1 cellular context compared by ENCODE assay signal in the genomic region with DNA sequence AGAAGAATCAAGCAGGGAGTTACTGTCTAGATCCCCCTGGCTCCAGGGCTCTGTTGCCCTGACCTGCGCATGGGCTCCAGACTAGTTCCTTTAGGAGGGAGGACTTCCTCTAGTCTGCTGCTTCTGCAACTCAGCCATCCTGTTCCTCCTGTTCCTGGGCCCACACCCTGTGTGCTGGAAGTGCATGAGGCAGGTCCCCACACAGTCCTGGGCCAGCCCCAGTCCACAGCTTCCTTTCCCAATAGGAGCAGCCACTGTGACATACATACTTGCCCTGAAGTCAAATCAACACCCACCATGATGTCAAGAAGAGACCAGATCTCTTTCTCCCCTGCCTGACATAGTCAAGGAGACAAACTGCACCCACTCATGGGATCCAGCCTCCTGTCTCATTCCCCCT.
TF ChIP-seq lines count a peak whose summit lies in the region.

No MANE protein-coding gene starts in this region.

TF ChIP-seq in SK-N-SH, 30 proteins besides CTCF, POLR2A, EP300 and RAD21 (continued from another document):
- TF ChIP-seq, protein P1, sequence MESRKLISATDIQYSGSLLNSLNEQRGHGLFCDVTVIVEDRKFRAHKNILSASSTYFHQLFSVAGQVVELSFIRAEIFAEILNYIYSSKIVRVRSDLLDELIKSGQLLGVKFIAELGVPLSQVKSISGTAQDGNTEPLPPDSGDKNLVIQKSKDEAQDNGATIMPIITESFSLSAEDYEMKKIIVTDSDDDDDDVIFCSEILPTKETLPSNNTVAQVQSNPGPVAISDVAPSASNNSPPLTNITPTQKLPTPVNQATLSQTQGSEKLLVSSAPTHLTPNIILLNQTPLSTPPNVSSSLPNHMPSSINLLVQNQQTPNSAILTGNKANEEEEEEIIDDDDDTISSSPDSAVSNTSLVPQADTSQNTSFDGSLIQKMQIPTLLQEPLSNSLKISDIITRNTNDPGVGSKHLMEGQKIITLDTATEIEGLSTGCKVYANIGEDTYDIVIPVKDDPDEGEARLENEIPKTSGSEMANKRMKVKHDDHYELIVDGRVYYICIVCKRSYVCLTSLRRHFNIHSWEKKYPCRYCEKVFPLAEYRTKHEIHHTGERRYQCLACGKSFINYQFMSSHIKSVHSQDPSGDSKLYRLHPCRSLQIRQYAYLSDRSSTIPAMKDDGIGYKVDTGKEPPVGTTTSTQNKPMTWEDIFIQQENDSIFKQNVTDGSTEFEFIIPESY (IDR thresholded peaks at IDR 0.05; ENCODE audit: borderline replicate concordance, low read depth): no peak
- no peak for TF ChIP-seq POLR2AphosphoS5 (IDR thresholded peaks at IDR 0.05; ENCODE audit: low read depth, low read length)
- no peak for TF ChIP-seq CHD2 (IDR thresholded peaks at IDR 0.05; ENCODE audit: low read length, partially characterized antibody)
- TF ChIP-seq RCOR1 (IDR thresholded peaks at IDR 0.05; ENCODE audit: low read length): no peak
- no peak for TF ChIP-seq MXI1 (IDR thresholded peaks at IDR 0.05; ENCODE audit: low read depth, low read length)
- TF ChIP-seq NFIC (IDR thresholded peaks at IDR 0.05; ENCODE audit: borderline replicate concordance): no peak
- TF ChIP-seq, protein P2, sequence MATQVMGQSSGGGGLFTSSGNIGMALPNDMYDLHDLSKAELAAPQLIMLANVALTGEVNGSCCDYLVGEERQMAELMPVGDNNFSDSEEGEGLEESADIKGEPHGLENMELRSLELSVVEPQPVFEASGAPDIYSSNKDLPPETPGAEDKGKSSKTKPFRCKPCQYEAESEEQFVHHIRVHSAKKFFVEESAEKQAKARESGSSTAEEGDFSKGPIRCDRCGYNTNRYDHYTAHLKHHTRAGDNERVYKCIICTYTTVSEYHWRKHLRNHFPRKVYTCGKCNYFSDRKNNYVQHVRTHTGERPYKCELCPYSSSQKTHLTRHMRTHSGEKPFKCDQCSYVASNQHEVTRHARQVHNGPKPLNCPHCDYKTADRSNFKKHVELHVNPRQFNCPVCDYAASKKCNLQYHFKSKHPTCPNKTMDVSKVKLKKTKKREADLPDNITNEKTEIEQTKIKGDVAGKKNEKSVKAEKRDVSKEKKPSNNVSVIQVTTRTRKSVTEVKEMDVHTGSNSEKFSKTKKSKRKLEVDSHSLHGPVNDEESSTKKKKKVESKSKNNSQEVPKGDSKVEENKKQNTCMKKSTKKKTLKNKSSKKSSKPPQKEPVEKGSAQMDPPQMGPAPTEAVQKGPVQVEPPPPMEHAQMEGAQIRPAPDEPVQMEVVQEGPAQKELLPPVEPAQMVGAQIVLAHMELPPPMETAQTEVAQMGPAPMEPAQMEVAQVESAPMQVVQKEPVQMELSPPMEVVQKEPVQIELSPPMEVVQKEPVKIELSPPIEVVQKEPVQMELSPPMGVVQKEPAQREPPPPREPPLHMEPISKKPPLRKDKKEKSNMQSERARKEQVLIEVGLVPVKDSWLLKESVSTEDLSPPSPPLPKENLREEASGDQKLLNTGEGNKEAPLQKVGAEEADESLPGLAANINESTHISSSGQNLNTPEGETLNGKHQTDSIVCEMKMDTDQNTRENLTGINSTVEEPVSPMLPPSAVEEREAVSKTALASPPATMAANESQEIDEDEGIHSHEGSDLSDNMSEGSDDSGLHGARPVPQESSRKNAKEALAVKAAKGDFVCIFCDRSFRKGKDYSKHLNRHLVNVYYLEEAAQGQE (IDR thresholded peaks at IDR 0.05; ENCODE audit: low read depth, low read length): no peak
- TF ChIP-seq JUND (IDR thresholded peaks at IDR 0.05): no peak
- TF ChIP-seq RFX5 (IDR thresholded peaks at IDR 0.05; ENCODE audit: low read length): no peak
- no peak for TF ChIP-seq MEF2A (IDR thresholded peaks at IDR 0.05; ENCODE audit: borderline replicate concordance, low read depth)
- no peak for TF ChIP-seq FOXM1 (IDR thresholded peaks at IDR 0.05; ENCODE audit: low read depth)
- no peak for TF ChIP-seq TEAD4 (IDR thresholded peaks at IDR 0.05; ENCODE audit: borderline replicate concordance, insufficient read depth)
- TF ChIP-seq GATA2 (CRISPR knock-in tag; IDR thresholded peaks at IDR 0.05): no peak
- TF ChIP-seq, protein P3, sequence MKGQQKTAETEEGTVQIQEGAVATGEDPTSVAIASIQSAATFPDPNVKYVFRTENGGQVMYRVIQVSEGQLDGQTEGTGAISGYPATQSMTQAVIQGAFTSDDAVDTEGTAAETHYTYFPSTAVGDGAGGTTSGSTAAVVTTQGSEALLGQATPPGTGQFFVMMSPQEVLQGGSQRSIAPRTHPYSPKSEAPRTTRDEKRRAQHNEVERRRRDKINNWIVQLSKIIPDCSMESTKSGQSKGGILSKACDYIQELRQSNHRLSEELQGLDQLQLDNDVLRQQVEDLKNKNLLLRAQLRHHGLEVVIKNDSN (IDR thresholded peaks at IDR 0.05; ENCODE audit: borderline replicate concordance, low read depth): no peak
